In genomic region chr2:41703123-41703522, GRCh38 we compare ENCODE assay signal across 24 cellular contexts.
"Had no signal": no experiment of that assay in that cellular context is flagged by ENCODE, and none has a peak within 500 bp of the region (broad histone marks: within the 10 kb centered on the region; RNA-seq: fewer than 3 reads in every experiment).

No MANE protein-coding gene starts in this region.

- H3K27me3 ChIP-seq: colonic mucosa, esophagus muscularis mucosa, gastrocnemius medialis, gastroesophageal sphincter, heart left ventricle, heart right ventricle had no signal

- H3K4me3 ChIP-seq: colonic mucosa, coronary artery, dorsolateral prefrontal cortex, esophagus muscularis mucosa, esophagus squamous epithelium, gastrocnemius medialis, gastroesophageal sphincter, heart left ventricle, heart right ventricle had no signal

- H3K4me1 ChIP-seq: colonic mucosa, foreskin keratinocyte, gastrocnemius medialis had no signal

- H3K4me3 Mint-ChIP-seq: dendritic cell treated with granulocyte-macrophage colony-stimulating factor and Interleukin-4, amounts not matched to agents 40 ng/mL and 50 ng/mL, for 4 days; effector memory CD8-positive, alpha-beta T cell had no signal

- H3K27ac Mint-ChIP-seq: dendritic cell treated with granulocyte-macrophage colony-stimulating factor and Interleukin-4, amounts not matched to agents 40 ng/mL and 50 ng/mL, for 4 days; effector memory CD8-positive, alpha-beta T cell had no signal

- ATAC-seq: effector memory CD8-positive, alpha-beta T cell; esophagus mucosa; foreskin keratinocyte; gastrocnemius medialis; gastroesophageal sphincter; heart left ventricle; heart right ventricle had no signal

- H3K36me3 ChIP-seq: colonic mucosa, esophagus muscularis mucosa, esophagus squamous epithelium, gastrocnemius medialis, gastroesophageal sphincter, heart left ventricle, heart right ventricle had no signal

- H3K27ac ChIP-seq: colonic mucosa, coronary artery, dorsolateral prefrontal cortex, epithelial cell of prostate, esophagus muscularis mucosa, esophagus squamous epithelium, foreskin keratinocyte, gastrocnemius medialis, gastroesophageal sphincter, heart left ventricle, heart right ventricle had no signal

- DNase-seq: colonic mucosa; cortex of kidney; dermis blood vessel endothelial cell; dorsolateral prefrontal cortex; effector CD4-positive, alpha-beta T cell; effector CD8-positive, alpha-beta T cell; effector memory CD4-positive, alpha-beta T cell; effector memory CD8-positive, alpha-beta T cell; erythroblast; esophagus squamous epithelium; foreskin fibroblast; foreskin keratinocyte; foreskin melanocyte; gastrocnemius medialis; glutamatergic neuron; head of caudate nucleus; heart left ventricle; heart right ventricle had no signal

- H3K9me3 Mint-ChIP-seq: dendritic cell treated with granulocyte-macrophage colony-stimulating factor and Interleukin-4, amounts not matched to agents 40 ng/mL and 50 ng/mL, for 4 days; effector memory CD8-positive, alpha-beta T cell had no signal

- H3K9me3 ChIP-seq: colonic mucosa, esophagus muscularis mucosa, esophagus squamous epithelium, gastrocnemius medialis, gastroesophageal sphincter, heart left ventricle, heart right ventricle had no signal
